11 cellular contexts compared by ENCODE assay signal in the genomic region with DNA sequence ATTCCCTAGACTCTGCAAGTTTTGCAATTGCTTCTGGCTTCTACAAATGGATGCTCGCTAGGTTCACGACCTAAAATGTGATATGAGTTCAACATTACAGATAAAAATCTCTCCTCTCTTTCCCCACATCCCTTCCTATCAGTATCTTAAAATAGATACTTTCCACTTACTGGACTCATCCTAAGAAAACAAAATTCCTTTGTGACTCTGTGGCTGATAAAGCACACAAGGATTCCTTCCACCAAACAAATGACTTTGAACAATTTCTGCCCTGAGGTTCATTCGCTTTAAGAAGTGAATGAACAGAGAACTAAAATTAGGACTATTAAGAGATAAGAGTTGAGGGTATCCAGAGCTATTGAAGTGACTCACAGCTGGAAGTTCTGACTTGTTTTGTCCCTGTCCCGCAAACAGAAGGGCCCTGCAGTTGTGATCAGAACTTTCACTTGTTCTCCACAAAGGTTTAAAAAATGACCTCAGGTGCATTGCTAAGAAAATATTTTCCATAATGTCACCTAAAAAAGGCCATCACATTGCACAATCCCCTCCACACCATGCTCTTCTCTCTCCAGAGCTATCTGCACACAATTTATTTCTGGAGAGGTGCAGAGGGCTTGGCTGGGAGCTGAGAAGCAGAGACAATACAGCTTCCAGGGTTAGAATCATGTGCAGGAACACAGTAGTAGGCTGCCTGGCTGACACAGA.
DNase-seq lines count a peak whose midpoint lies in the region; ATAC-seq, FAIRE-seq and TF ChIP-seq lines count a peak whose summit lies in the region.
"Had no signal": no experiment of that assay in that cellular context is flagged by ENCODE, and none has a peak within 500 bp of the region (broad histone marks: within the 10 kb centered on the region; RNA-seq: fewer than 3 reads in every experiment).

No MANE protein-coding gene starts in this region.

- BruUV-seq in Caco-2 (replicated peaks; lab: Mats Ljungman, UMichigan): no TSS peak

- H3K27me3 ChIP-seq in Caco-2 (replicated peaks; ENCODE audit: control insufficient read depth, insufficient read depth, low read length): no peaks in the 10 kb centered on the region
- H3K27me3 ChIP-seq in bronchial epithelial cell (ENCODE audit: control insufficient read depth, insufficient read depth, low read length): no peaks in the 10 kb centered on the region
- H3K27me3 ChIP-seq: thyroid gland had no signal

- FAIRE-seq in bronchial epithelial cell (lab: Jason Lieb, UNC): no peak

- ATAC-seq in memory B cell (ENCODE audit: low read depth) (no peak), HG03097 (IDR thresholded peaks at IDR 0.05; ENCODE audit: low FRiP score, unreplicated experiment) (no peak), GM19452 (IDR thresholded peaks at IDR 0.05; ENCODE audit: unreplicated experiment) (no peak)

- POLR2A ChIA-PET in Caco-2 (lab: Charles Lee): interaction anchor here (0.5 to 0.6 kb wide), 2 partner anchors 71 to 278 kb away, joined by 3 to 8 read pairs; no protein-coding TSS in a partner anchor

- H3K27ac Mint-ChIP-seq in Caco-2 (ENCODE audit: unreplicated experiment) (peak overlapping the region; percentile 64), memory B cell (peak overlapping the region; percentile 98)

- DNase-seq in Caco-2 (peak; percentile 65 to 78), NCI-H226 (peak; percentile 54), bronchial epithelial cell (ENCODE audit: low read depth) (peak; percentile 42), memory B cell (ENCODE audit: low spot score in 2 of 2) (no peak), GM13977 (ENCODE audit: low spot score) (no peak)
- DNase-seq in stimulated activated CD8-positive, alpha-beta memory T cell treated with anti-CD3 and anti-CD28 coated beads, Interleukin-4, amount 100 ng/mL, for 48 hours: no peak
- DNase-seq: DMS79, NCI-H1436 treated with DMSO at 0.1 percent for 48 hours, thyroid gland had no signal

- intact Hi-C loops in Caco-2 (cut with micrococcal nuclease; ENCODE audit: unreplicated experiment): loop anchor here (2.0 to 5.0 kb wide), 2 partner anchors 39 to 371 kb away; no protein-coding TSS in a partner anchor

- H3K9me3 Mint-ChIP-seq in Caco-2 (ENCODE audit: unreplicated experiment) (no peaks in the 10 kb centered on the region), memory B cell (no peaks in the 10 kb centered on the region)

- H3K4me3 Mint-ChIP-seq in Caco-2 (ENCODE audit: unreplicated experiment) (peak overlapping the region; percentile 48), memory B cell (peak overlapping the region; percentile 39)

- no peak overlapping the region for H3K4me3 ChIP-seq in Caco-2 (ENCODE audit: low read depth, low read length)
- no peak overlapping the region for H3K4me3 ChIP-seq in bronchial epithelial cell (ENCODE audit: low read depth, low read length)
- H3K4me3 ChIP-seq: thyroid gland had no signal

- H3K27me3 Mint-ChIP-seq in Caco-2 (ENCODE audit: insufficient read depth, unreplicated experiment) (no peaks in the 10 kb centered on the region), memory B cell (no peaks in the 10 kb centered on the region)

- TF ChIP-seq CTCF in Caco-2 (IDR thresholded peaks at IDR 0.05; ENCODE audit: insufficient read depth in 1 of 2, low read depth in 1 of 2, low read length in 1 of 2, severe bottlenecking in 1 of 2, unreplicated experiment in 1 of 2) (no peak), bronchial epithelial cell (IDR thresholded peaks at IDR 0.05; ENCODE audit: insufficient read depth, low read length, severe bottlenecking) (no peak), GM13977 (IDR thresholded peaks at IDR 0.05; ENCODE audit: extremely low read depth, insufficient read depth, missing control alignments) (no peak)

- no peaks in the 10 kb centered on the region for H3K36me3 ChIP-seq in Caco-2 (ENCODE audit: control insufficient read depth, insufficient read depth, low read length)
- no peaks in the 10 kb centered on the region for H3K36me3 ChIP-seq in bronchial epithelial cell (ENCODE audit: control insufficient read depth, insufficient read depth, low read length)
- H3K36me3 ChIP-seq: thyroid gland had no signal

- H3K4me1 ChIP-seq in Caco-2: peaks cover 57% of the 10 kb centered on the region

- H3K4me1 Mint-ChIP-seq in Caco-2 (ENCODE audit: low read depth, unreplicated experiment) (peaks cover 44% of the 10 kb centered on the region), memory B cell (peaks cover 59% of the 10 kb centered on the region)

- CTCF ChIA-PET in Caco-2 (lab: Charles Lee): no interaction called here

- H3K36me3 Mint-ChIP-seq in Caco-2 (ENCODE audit: insufficient read depth, unreplicated experiment) (no peaks in the 10 kb centered on the region), memory B cell (peaks cover 8% of the 10 kb centered on the region)

- in situ Hi-C loops in GM13977 (cut with MboI; ENCODE audit: low pct_unique_long_range_greater_than_20kb, low sequenced_read_pairs, unreplicated experiment): no loop called here

- H3K9me3 ChIP-seq in Caco-2: no peaks in the 10 kb centered on the region
- H3K9me3 ChIP-seq: thyroid gland had no signal

Comparison
In these comparisons a context has a peak if more than half of its experiments do, and no peak if none do; other contexts are left out.
1. DNase-seq: peak in Caco-2 (2 of 2), NCI-H226 (single experiment) and bronchial epithelial cell (single experiment); none in memory B cell (0 of 2), GM13977 (single experiment) and stimulated activated CD8-positive, alpha-beta memory T cell treated with anti-CD3 and anti-CD28 coated beads, Interleukin-4, amount 100 ng/mL, for 48 hours (single experiment).